In the genomic region with DNA sequence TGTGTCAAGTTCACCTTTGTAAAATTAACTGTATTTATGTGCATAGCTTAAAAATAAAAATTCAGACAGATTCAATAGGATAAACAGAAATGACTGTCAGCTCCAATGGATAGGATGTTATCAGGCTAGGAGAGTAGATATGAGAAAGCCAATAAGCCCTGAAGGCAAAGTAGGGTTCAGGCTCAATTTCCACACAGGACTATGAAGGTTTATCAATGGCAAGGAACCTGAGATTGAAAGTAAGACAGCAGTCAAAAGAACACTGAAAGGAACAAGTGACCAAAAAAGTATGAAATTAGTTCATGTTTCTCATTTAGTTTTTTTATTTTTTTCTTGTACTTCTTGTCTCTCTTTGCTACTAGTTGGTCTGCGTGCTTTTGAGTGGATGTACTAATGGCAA, we compare ENCODE assay signal across 16 cellular contexts.
"Had no signal": no experiment of that assay in that cellular context is flagged by ENCODE, and none has a peak within 500 bp of the region (broad histone marks: within the 10 kb centered on the region; RNA-seq: fewer than 3 reads in every experiment).

No MANE protein-coding gene starts in this region.

- H3K9me3 Mint-ChIP-seq: activated B cell treated with CpG ODN at 0.5 μM for 24 hours had no signal

- H3K27ac Mint-ChIP-seq: activated B cell treated with CpG ODN at 0.5 μM for 24 hours, nephron had no signal

- ATAC-seq: activated CD8-positive, alpha-beta memory T cell treated with anti-CD3 and anti-CD28 coated beads, Interleukin-2, amount 10 ng/mL, durations not matched to agents 7 days and 5 days had no signal

- H3K27me3 Mint-ChIP-seq: activated B cell treated with CpG ODN at 0.5 μM for 24 hours; activated CD8-positive, alpha-beta memory T cell treated with anti-CD3 and anti-CD28 coated beads, Interleukin-2, amount 10 ng/mL, durations not matched to agents 7 days and 5 days had no signal

- DNase-seq: activated B cell treated with CpG ODN at 0.5 μM for 24 hours; activated CD4-positive, alpha-beta T cell treated with anti-CD3 and anti-CD28 coated beads, Interleukin-2, amount 50 U/mL, for 1 hour; activated CD8-positive, alpha-beta memory T cell treated with anti-CD3 and anti-CD28 coated beads, Interleukin-2, amount 10 ng/mL, durations not matched to agents 7 days and 5 days; aorta; cortex of kidney; effector CD4-positive, alpha-beta T cell; foreskin fibroblast; glutamatergic neuron; mesendoderm; occipital lobe; SIG-M5; stimulated activated CD4-positive, alpha-beta T cell treated with anti-CD3 and anti-CD28 coated beads, Interleukin-2, amount 100 ng/mL, for 48 hours; stimulated activated naive CD4-positive, alpha-beta T cell; T-helper 2 cell; transverse colon had no signal

- H3K4me3 Mint-ChIP-seq: activated B cell treated with CpG ODN at 0.5 μM for 24 hours; activated CD8-positive, alpha-beta memory T cell treated with anti-CD3 and anti-CD28 coated beads, Interleukin-2, amount 10 ng/mL, durations not matched to agents 7 days and 5 days; nephron had no signal
